Comparison of ENCODE assay signal across 37 cellular contexts in genomic region chr10:4188406-4188805, GRCh38.
"Had no signal": no experiment of that assay in that cellular context is flagged by ENCODE, and none has a peak within 500 bp of the region (broad histone marks: within the 10 kb centered on the region; RNA-seq: fewer than 3 reads in every experiment).

No MANE protein-coding gene starts in this region.

- H3K27ac ChIP-seq: adrenal gland, ascending aorta, cardiac muscle cell, VCaP had no signal

- H3K27ac Mint-ChIP-seq: activated B cell treated with CpG ODN at 0.5 μM for 24 hours; activated CD4-positive, alpha-beta memory T cell treated with anti-CD3 and anti-CD28 coated beads for 36 hours; activated CD4-positive, alpha-beta T cell treated with anti-CD3 and anti-CD28 coated beads, Interleukin-2, amount 10 ng/mL, durations not matched to agents 24 days and 14 days; activated CD8-positive, alpha-beta T cell treated with anti-CD3 and anti-CD28 coated beads for 36 hours; activated naive CD4-positive, alpha-beta T cell treated with anti-CD3 and anti-CD28 coated beads for 36 hours; activated naive CD4-positive, alpha-beta T cell treated with anti-CD3 and anti-CD28 coated beads, Interleukin-2, amount 50 U/mL, for 72 hours; activated naive CD8-positive, alpha-beta T cell treated with anti-CD3 and anti-CD28 coated beads for 36 hours; activated T-cell treated with anti-CD3 and anti-CD28 coated beads, Interleukin-2, amount 50 U/mL, for 72 hours; activated T-helper 1 cell treated with anti-CD3 and anti-CD28 coated beads, Interleukin-12 subunit alpha, Interleukin-12 subunit beta, Interleukin-2, Interleukin-4 antibody, amounts not matched to agents 30 ng/mL and 10 ng/mL and 1 ng/mL, durations not matched to agents 14 hours and 24 hours and 36 hours; activated T-helper 17 cell treated with anti-CD3 and anti-CD28 coated beads, Interleukin-2, amount 50 U/mL, for 72 hours; T-helper 1 cell treated with Interleukin-12 subunit alpha and Interleukin-12 subunit beta and Interleukin-4 antibody, amounts not matched to agents 30 μg/mL and 1 μg/mL, for 36 hours; T-helper 2 cell treated with Interferon-gamma antibody and Interleukin-4, amounts not matched to agents 5 μg/mL and 100 μg/mL, for 36 hours had no signal

- H3K9me3 Mint-ChIP-seq: activated B cell treated with CpG ODN at 0.5 μM for 24 hours; activated CD4-positive, alpha-beta memory T cell treated with anti-CD3 and anti-CD28 coated beads for 36 hours; activated CD8-positive, alpha-beta T cell treated with anti-CD3 and anti-CD28 coated beads for 36 hours; activated naive CD4-positive, alpha-beta T cell treated with anti-CD3 and anti-CD28 coated beads for 36 hours; activated naive CD4-positive, alpha-beta T cell treated with anti-CD3 and anti-CD28 coated beads, Interleukin-2, amount 50 U/mL, for 72 hours; activated naive CD8-positive, alpha-beta T cell treated with anti-CD3 and anti-CD28 coated beads for 36 hours; activated T-cell treated with anti-CD3 and anti-CD28 coated beads, Interleukin-2, amount 50 U/mL, for 4 hours; activated T-helper 1 cell treated with anti-CD3 and anti-CD28 coated beads, Interleukin-12 subunit alpha, Interleukin-12 subunit beta, Interleukin-2, Interleukin-4 antibody, amounts not matched to agents 30 ng/mL and 10 ng/mL and 1 ng/mL, durations not matched to agents 14 hours and 24 hours and 36 hours; activated T-helper 17 cell treated with anti-CD3 and anti-CD28 coated beads, Interleukin-2, amount 50 U/mL, for 72 hours; T-helper 1 cell treated with Interleukin-12 subunit alpha and Interleukin-12 subunit beta and Interleukin-4 antibody, amounts not matched to agents 30 μg/mL and 1 μg/mL, for 36 hours; T-helper 2 cell treated with Interferon-gamma antibody and Interleukin-4, amounts not matched to agents 5 μg/mL and 100 μg/mL, for 36 hours had no signal

- H3K4me3 ChIP-seq: adrenal gland, ascending aorta, cardiac muscle cell had no signal

- H3K4me3 Mint-ChIP-seq: activated B cell treated with CpG ODN at 0.5 μM for 24 hours; activated CD4-positive, alpha-beta memory T cell treated with anti-CD3 and anti-CD28 coated beads for 36 hours; activated CD4-positive, alpha-beta T cell treated with anti-CD3 and anti-CD28 coated beads, Interleukin-2, amount 10 ng/mL, durations not matched to agents 24 days and 14 days; activated CD8-positive, alpha-beta T cell treated with anti-CD3 and anti-CD28 coated beads for 36 hours; activated naive CD4-positive, alpha-beta T cell treated with anti-CD3 and anti-CD28 coated beads for 36 hours; activated naive CD8-positive, alpha-beta T cell treated with anti-CD3 and anti-CD28 coated beads for 36 hours; activated T-cell treated with anti-CD3 and anti-CD28 coated beads, Interleukin-2, amount 50 U/mL, for 4 hours; activated T-cell treated with anti-CD3 and anti-CD28 coated beads, Interleukin-2, amount 50 U/mL, for 72 hours; activated T-helper 1 cell treated with anti-CD3 and anti-CD28 coated beads, Interleukin-12 subunit alpha, Interleukin-12 subunit beta, Interleukin-2, Interleukin-4 antibody, amounts not matched to agents 30 ng/mL and 10 ng/mL and 1 ng/mL, durations not matched to agents 14 hours and 24 hours and 36 hours; activated T-helper 17 cell treated with anti-CD3 and anti-CD28 coated beads, Interleukin-2, amount 50 U/mL, for 72 hours; brain; central memory CD8-positive, alpha-beta T cell; T-helper 1 cell treated with Interleukin-12 subunit alpha and Interleukin-12 subunit beta and Interleukin-4 antibody, amounts not matched to agents 30 μg/mL and 1 μg/mL, for 36 hours; T-helper 2 cell treated with Interferon-gamma antibody and Interleukin-4, amounts not matched to agents 5 μg/mL and 100 μg/mL, for 36 hours had no signal

- DNase-seq: activated B cell treated with CpG ODN at 0.5 μM for 24 hours; activated CD4-positive, alpha-beta memory T cell treated with anti-CD3 and anti-CD28 coated beads for 36 hours; activated CD4-positive, alpha-beta T cell treated with anti-CD3 and anti-CD28 coated beads for 4 hours; activated CD4-positive, alpha-beta T cell treated with anti-CD3 and anti-CD28 coated beads, Interleukin-2, amount 10 ng/mL, durations not matched to agents 24 days and 14 days; activated CD4-positive, alpha-beta T cell treated with anti-CD3 and anti-CD28 coated beads, Interleukin-2, amount 50 U/mL, for 1 hour; activated CD4-positive, alpha-beta T cell treated with anti-CD3 and anti-CD28 coated beads, Interleukin-2, amount 50 U/mL, for 4 hours; activated CD4-positive, CD25-positive, alpha-beta regulatory T cell treated with anti-CD3 and anti-CD28 coated beads, Interleukin-2, amount 50 U/mL, for 72 hours; activated CD8-positive, alpha-beta memory T cell treated with anti-CD3 and anti-CD28 coated beads, Interleukin-2, amount 50 U/mL, for 4 hours; activated CD8-positive, alpha-beta T cell treated with anti-CD3 and anti-CD28 coated beads for 36 hours; activated effector memory CD4-positive, alpha-beta T cell treated with anti-CD3 and anti-CD28 coated beads, Interleukin-2, amount 50 U/mL, for 16 hours; activated gamma-delta T cell treated with Interleukin-2 at 50 U/mL for 16 hours; activated naive CD4-positive, alpha-beta T cell; activated naive CD4-positive, alpha-beta T cell treated with anti-CD3 and anti-CD28 coated beads for 36 hours; activated naive CD4-positive, alpha-beta T cell treated with anti-CD3 and anti-CD28 coated beads, Interleukin-2, amount 50 U/mL, for 16 hours; activated naive CD8-positive, alpha-beta T cell treated with anti-CD3 and anti-CD28 coated beads for 36 hours; activated T-cell treated with anti-CD3 and anti-CD28 coated beads for 4 hours; activated T-cell treated with anti-CD3 and anti-CD28 coated beads, Interleukin-2, amount 50 U/mL, for 1 hour; activated T-cell treated with anti-CD3 and anti-CD28 coated beads, Interleukin-2, amount 50 U/mL, for 4 hours; activated T-cell treated with anti-CD3 and anti-CD28 coated beads, Interleukin-2, amount 50 U/mL, for 72 hours; adrenal gland; amniotic stem cell; anterior cingulate cortex; caudate nucleus; cerebellar nuclear complex; T-helper 1 cell; T-helper 2 cell; T-helper 9 cell had no signal

- ATAC-seq: activated CD8-positive, alpha-beta T cell treated with anti-CD3 and anti-CD28 coated beads for 36 hours; activated naive CD4-positive, alpha-beta T cell treated with anti-CD3 and anti-CD28 coated beads, Interleukin-2, amount 50 U/mL, for 72 hours; activated T-cell treated with anti-CD3 and anti-CD28 coated beads, Interleukin-2, amount 50 U/mL, for 4 hours; activated T-cell treated with anti-CD3 and anti-CD28 coated beads, Interleukin-2, amount 50 U/mL, for 72 hours; activated T-helper 17 cell treated with anti-CD3 and anti-CD28 coated beads, Interleukin-2, amount 50 U/mL, for 72 hours had no signal

- H3K9me3 ChIP-seq: adrenal gland, ascending aorta had no signal

- H3K4me1 ChIP-seq: adrenal gland had no signal

- H3K4me1 Mint-ChIP-seq: central memory CD8-positive, alpha-beta T cell had no signal

- H3K36me3 Mint-ChIP-seq: activated CD4-positive, alpha-beta memory T cell treated with anti-CD3 and anti-CD28 coated beads for 36 hours; activated naive CD4-positive, alpha-beta T cell treated with anti-CD3 and anti-CD28 coated beads, Interleukin-2, amount 50 U/mL, for 72 hours; activated naive CD8-positive, alpha-beta T cell treated with anti-CD3 and anti-CD28 coated beads for 36 hours; brain had no signal

- H3K27me3 Mint-ChIP-seq: activated B cell treated with CpG ODN at 0.5 μM for 24 hours; activated CD4-positive, alpha-beta memory T cell treated with anti-CD3 and anti-CD28 coated beads for 36 hours; activated CD4-positive, alpha-beta T cell treated with anti-CD3 and anti-CD28 coated beads, Interleukin-2, amount 10 ng/mL, durations not matched to agents 24 days and 14 days; activated CD8-positive, alpha-beta T cell treated with anti-CD3 and anti-CD28 coated beads for 36 hours; activated naive CD8-positive, alpha-beta T cell treated with anti-CD3 and anti-CD28 coated beads for 36 hours; activated T-helper 17 cell treated with anti-CD3 and anti-CD28 coated beads, Interleukin-2, amount 50 U/mL, for 72 hours; central memory CD8-positive, alpha-beta T cell had no signal

- H3K27me3 ChIP-seq: adrenal gland, ascending aorta, cardiac muscle cell had no signal

- H3K36me3 ChIP-seq: adrenal gland, ascending aorta, cardiac muscle cell had no signal
